ENCODE assay signal across 1 cellular context in genomic region chr12:42468853-42469252, GRCh38.
TF ChIP-seq lines count a peak whose summit lies in the region.

No MANE protein-coding gene starts in this region.

TF ChIP-seq in HepG2, 621 proteins besides CTCF, POLR2A, EP300 and RAD21 (continued from another document):
- TF ChIP-seq ZNF646 (CRISPR knock-in tag; IDR thresholded peaks at IDR 0.05) (no peak), ZSCAN5A (CRISPR knock-in tag; IDR thresholded peaks at IDR 0.05; ENCODE audit: borderline replicate concordance) (no peak), ZNF10 (CRISPR knock-in tag; IDR thresholded peaks at IDR 0.05; ENCODE audit: borderline replicate concordance, low read depth) (no peak), LBX2 (CRISPR knock-in tag; IDR thresholded peaks at IDR 0.05; ENCODE audit: borderline replicate concordance) (no peak), ZNF34 (CRISPR knock-in tag; IDR thresholded peaks at IDR 0.05; ENCODE audit: borderline replicate concordance) (no peak), BCL6 (CRISPR knock-in tag; IDR thresholded peaks at IDR 0.05) (no peak), LRRFIP1 (CRISPR knock-in tag; conservative IDR thresholded peaks at IDR 0.05) (no peak)
